Comparison of ENCODE assay signal across 8 cellular contexts in genomic region chr21:41953249-41953830, GRCh38. TPM values are rescaled to one million over a fixed set of nuclear protein-coding genes. Genes with fewer than 3 reads are reported as not detected.
DNase-seq lines count a peak whose midpoint lies in the region; ATAC-seq and TF ChIP-seq lines count a peak whose summit lies in the region.

No MANE protein-coding gene starts in this region.

- peak overlapping the region; percentile 58 for H3K4me3 ChIP-seq in HUES64 (ENCODE audit: low read length)
- H3K4me3 ChIP-seq in mucosa of descending colon: peak overlapping the region; percentile 42

- H3K9ac ChIP-seq in HUES64 (ENCODE audit: low read depth, low read length): peak overlapping the region; percentile 65

- H3K27ac ChIP-seq in HUES64 (ENCODE audit: low read depth, low read length): no peak overlapping the region

- H3K9me3 Mint-ChIP-seq in dendritic cell treated with granulocyte-macrophage colony-stimulating factor and Interleukin-4, amounts not matched to agents 40 ng/mL and 50 ng/mL, for 4 days: no peaks in the 10 kb centered on the region

- under 1% methylated on average over 67 of the region's 67 CpGs for WGBS in HUES64

- H3K4me1 ChIP-seq in HUES64 (ENCODE audit: insufficient read depth, low read length) (peaks cover 16% of the 10 kb centered on the region), mucosa of descending colon (ENCODE audit: low read depth) (peaks cover 7% of the 10 kb centered on the region)

- DNase-seq in activated CD4-positive, CD25-positive, alpha-beta regulatory T cell (lab: John Stamatoyannopoulos, UW): no peak
- DNase-seq in mucosa of descending colon: peak in 1 of 3 donors; percentile 63
- DNase-seq in NCI-H1694 (lab: John Stamatoyannopoulos, UW): no peak
- DNase-seq in DMS79 (lab: John Stamatoyannopoulos, UW): no peak

- H3K4me1 Mint-ChIP-seq in dendritic cell treated with granulocyte-macrophage colony-stimulating factor and Interleukin-4, amounts not matched to agents 40 ng/mL and 50 ng/mL, for 4 days (ENCODE audit: low read depth): peaks cover 62% of the 10 kb centered on the region

- intact Hi-C loops in dendritic cell treated with granulocyte-macrophage colony-stimulating factor and Interleukin-4, amounts not matched to agents 40 ng/mL and 50 ng/mL, for 4 days (cut with micrococcal nuclease): loop anchor here (2.0 to 10.0 kb wide), 3 partner anchors 27 to 161 kb away; partner anchors contain the start of gene ZBTB21
- intact Hi-C loops in mucosa of descending colon (cut with DNase I, micrococcal nuclease): no loop called here

- H3K27ac Mint-ChIP-seq in dendritic cell treated with granulocyte-macrophage colony-stimulating factor and Interleukin-4, amounts not matched to agents 40 ng/mL and 50 ng/mL, for 4 days: peak overlapping the region; percentile 73

- TF ChIP-seq CTCF in mucosa of descending colon (IDR thresholded peaks at IDR 0.05): no peak

- H3K9me3 ChIP-seq in HUES64 (ENCODE audit: insufficient read depth, low read depth, low read length): no peaks in the 10 kb centered on the region
- no peaks in the 10 kb centered on the region for H3K9me3 ChIP-seq in mucosa of descending colon

- H3K27me3 Mint-ChIP-seq in dendritic cell treated with granulocyte-macrophage colony-stimulating factor and Interleukin-4, amounts not matched to agents 40 ng/mL and 50 ng/mL, for 4 days: peaks cover 4% of the 10 kb centered on the region

- H3K36me3 ChIP-seq in HUES64 (ENCODE audit: insufficient read depth, low read length): no peaks in the 10 kb centered on the region
- no peaks in the 10 kb centered on the region for H3K36me3 ChIP-seq in mucosa of descending colon (ENCODE audit: low read depth)

- peak; percentile 18 to 36 for ATAC-seq in activated CD4-positive, CD25-positive, alpha-beta regulatory T cell treated with anti-CD3 and anti-CD28 coated beads, Interleukin-2, amount 50 U/mL, for 24 hours
- peak; percentile 45 for ATAC-seq in mucosa of descending colon
- ATAC-seq in GM18520 (IDR thresholded peaks at IDR 0.05; ENCODE audit: unreplicated experiment): no peak

- H3K36me3 Mint-ChIP-seq in dendritic cell treated with granulocyte-macrophage colony-stimulating factor and Interleukin-4, amounts not matched to agents 40 ng/mL and 50 ng/mL, for 4 days (ENCODE audit: low read depth): peaks cover 38% of the 10 kb centered on the region

- peaks cover 24% of the 10 kb centered on the region for H3K27me3 ChIP-seq in HUES64 (ENCODE audit: insufficient read depth, low read length)

- peak overlapping the region; percentile 79 for H3K4me3 Mint-ChIP-seq in dendritic cell treated with granulocyte-macrophage colony-stimulating factor and Interleukin-4, amounts not matched to agents 40 ng/mL and 50 ng/mL, for 4 days

RNA-seq across cellular contexts. Expression of gene C2CD2, which starts 0.5 kb away (rescaled TPM):
- polyA plus RNA-seq in HUES64 (2013, experiment 1 of 2): 6.9 TPM
- 8.1 TPM for polyA plus RNA-seq in HUES64 (2013, experiment 2 of 2)
- total RNA-seq in mucosa of descending colon: 10 to 100 TPM in 2 of 3 donors, 1 to 10 TPM in 1; 9.4 to 29.1 (median 17.8) TPM

RNA-seq across cellular contexts. Expression of gene ZBTB21, which starts 56.8 kb away (rescaled TPM):
- 8.7 TPM for polyA plus RNA-seq in HUES64 (2013, experiment 1 of 2)
- 8.3 TPM for polyA plus RNA-seq in HUES64 (2013, experiment 2 of 2)
- 10 to 100 TPM; 11.8 to 18.9 (median 14.6) TPM for total RNA-seq in mucosa of descending colon
